ENCODE assay signal across 1 cellular context in the genomic region with DNA sequence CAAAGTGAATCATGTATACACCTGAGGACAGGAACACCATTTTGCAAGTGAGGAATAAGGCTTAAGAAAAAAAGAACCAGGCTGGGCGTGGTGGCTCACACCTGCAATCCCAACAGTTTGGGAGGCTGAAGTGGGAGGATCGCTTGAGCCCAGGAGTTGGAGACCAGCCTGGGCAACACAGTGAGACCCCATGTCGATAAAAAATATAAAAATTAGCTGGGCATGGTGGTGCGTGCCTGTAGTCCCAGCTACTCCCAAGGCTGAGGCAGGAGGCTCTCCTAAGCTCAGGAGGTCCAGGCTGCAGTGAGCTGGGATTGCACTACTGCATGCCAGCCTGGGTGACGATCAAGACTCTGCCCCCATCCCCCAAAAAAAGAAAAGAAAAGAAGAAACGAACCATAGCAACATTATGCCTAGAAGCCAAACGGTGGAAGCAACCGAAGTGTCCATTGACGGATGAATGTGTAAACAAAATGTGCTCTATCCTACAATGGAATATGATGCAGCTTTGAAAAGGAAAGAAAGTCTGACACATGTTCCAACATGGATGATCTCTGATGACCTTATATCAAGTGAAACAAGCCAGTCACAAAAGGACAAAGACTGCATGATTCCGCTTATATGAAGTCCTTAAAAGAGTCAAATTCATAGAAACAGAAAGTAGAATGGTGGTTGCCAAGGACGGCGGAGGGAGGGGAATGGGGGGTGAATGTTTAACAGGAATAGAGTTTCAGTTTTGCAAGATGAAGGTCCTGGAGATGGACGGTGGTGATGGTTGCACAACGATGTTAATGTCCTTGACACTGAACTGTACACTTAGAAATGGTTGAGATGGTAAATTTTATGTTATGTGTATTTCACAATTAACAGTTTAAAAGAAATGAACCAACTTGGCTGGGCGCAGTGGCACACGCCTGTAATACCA.
A peak's percentile ranks its signal among the peaks of the same experiment; 100 is the strongest.
TF ChIP-seq lines count a peak whose summit lies in the region.

No MANE protein-coding gene starts in this region.

TF ChIP-seq in HepG2, 621 proteins besides CTCF, POLR2A, EP300 and RAD21 (continued from another document and continues in another):
- TF ChIP-seq, protein P1, sequence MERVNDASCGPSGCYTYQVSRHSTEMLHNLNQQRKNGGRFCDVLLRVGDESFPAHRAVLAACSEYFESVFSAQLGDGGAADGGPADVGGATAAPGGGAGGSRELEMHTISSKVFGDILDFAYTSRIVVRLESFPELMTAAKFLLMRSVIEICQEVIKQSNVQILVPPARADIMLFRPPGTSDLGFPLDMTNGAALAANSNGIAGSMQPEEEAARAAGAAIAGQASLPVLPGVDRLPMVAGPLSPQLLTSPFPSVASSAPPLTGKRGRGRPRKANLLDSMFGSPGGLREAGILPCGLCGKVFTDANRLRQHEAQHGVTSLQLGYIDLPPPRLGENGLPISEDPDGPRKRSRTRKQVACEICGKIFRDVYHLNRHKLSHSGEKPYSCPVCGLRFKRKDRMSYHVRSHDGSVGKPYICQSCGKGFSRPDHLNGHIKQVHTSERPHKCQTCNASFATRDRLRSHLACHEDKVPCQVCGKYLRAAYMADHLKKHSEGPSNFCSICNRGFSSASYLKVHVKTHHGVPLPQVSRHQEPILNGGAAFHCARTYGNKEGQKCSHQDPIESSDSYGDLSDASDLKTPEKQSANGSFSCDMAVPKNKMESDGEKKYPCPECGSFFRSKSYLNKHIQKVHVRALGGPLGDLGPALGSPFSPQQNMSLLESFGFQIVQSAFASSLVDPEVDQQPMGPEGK (CRISPR knock-in tag; IDR thresholded peaks at IDR 0.05): peak; percentile 89
- TF ChIP-seq, protein P2, sequence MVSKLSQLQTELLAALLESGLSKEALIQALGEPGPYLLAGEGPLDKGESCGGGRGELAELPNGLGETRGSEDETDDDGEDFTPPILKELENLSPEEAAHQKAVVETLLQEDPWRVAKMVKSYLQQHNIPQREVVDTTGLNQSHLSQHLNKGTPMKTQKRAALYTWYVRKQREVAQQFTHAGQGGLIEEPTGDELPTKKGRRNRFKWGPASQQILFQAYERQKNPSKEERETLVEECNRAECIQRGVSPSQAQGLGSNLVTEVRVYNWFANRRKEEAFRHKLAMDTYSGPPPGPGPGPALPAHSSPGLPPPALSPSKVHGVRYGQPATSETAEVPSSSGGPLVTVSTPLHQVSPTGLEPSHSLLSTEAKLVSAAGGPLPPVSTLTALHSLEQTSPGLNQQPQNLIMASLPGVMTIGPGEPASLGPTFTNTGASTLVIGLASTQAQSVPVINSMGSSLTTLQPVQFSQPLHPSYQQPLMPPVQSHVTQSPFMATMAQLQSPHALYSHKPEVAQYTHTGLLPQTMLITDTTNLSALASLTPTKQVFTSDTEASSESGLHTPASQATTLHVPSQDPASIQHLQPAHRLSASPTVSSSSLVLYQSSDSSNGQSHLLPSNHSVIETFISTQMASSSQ (IDR thresholded peaks at IDR 0.05; ENCODE audit: low read depth): peak; percentile 89
- TF ChIP-seq, protein P2 (CRISPR knock-in tag; IDR thresholded peaks at IDR 0.05; ENCODE audit: borderline replicate concordance): peak; percentile 96
- TF ChIP-seq CENPX (CRISPR knock-in tag; IDR thresholded peaks at IDR 0.05): no peak
- TF ChIP-seq, protein P3, sequence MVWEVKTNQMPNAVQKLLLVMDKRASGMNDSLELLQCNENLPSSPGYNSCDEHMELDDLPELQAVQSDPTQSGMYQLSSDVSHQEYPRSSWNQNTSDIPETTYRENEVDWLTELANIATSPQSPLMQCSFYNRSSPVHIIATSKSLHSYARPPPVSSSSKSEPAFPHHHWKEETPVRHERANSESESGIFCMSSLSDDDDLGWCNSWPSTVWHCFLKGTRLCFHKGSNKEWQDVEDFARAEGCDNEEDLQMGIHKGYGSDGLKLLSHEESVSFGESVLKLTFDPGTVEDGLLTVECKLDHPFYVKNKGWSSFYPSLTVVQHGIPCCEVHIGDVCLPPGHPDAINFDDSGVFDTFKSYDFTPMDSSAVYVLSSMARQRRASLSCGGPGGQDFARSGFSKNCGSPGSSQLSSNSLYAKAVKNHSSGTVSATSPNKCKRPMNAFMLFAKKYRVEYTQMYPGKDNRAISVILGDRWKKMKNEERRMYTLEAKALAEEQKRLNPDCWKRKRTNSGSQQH (CRISPR knock-in tag; IDR thresholded peaks at IDR 0.05; ENCODE audit: low read depth): 0 out of 2 replicates have a peak, but pooled peaks have one; percentile 65
- 0 out of 2 replicates have a peak, but pooled peaks have one; percentile 28 for TF ChIP-seq ZNF3 (CRISPR knock-in tag; IDR thresholded peaks at IDR 0.05)
- TF ChIP-seq ZNF747 (CRISPR knock-in tag; IDR thresholded peaks at IDR 0.05; ENCODE audit: borderline replicate concordance): no peak
- 0 out of 2 replicates have a peak, but pooled peaks have one; percentile 50 for TF ChIP-seq ZC3H13 (CRISPR knock-in tag; IDR thresholded peaks at IDR 0.05)
- TF ChIP-seq SOX6 (IDR thresholded peaks at IDR 0.05): no peak
- TF ChIP-seq SOX6 (CRISPR knock-in tag; IDR thresholded peaks at IDR 0.05): peak; percentile 85
- TF ChIP-seq ZNF589 (CRISPR knock-in tag; conservative IDR thresholded peaks at IDR 0.05): no peak
- peak; percentile 95 for TF ChIP-seq RARA (CRISPR knock-in tag; IDR thresholded peaks at IDR 0.05)
- TF ChIP-seq ZNF235 (CRISPR knock-in tag; IDR thresholded peaks at IDR 0.05; ENCODE audit: borderline replicate concordance): no peak
- no peak for TF ChIP-seq ZNF678 (CRISPR knock-in tag; IDR thresholded peaks at IDR 0.05)
- peak; percentile 91; the same call in 1 of the 2 replicates for TF ChIP-seq MIER3 (CRISPR knock-in tag; IDR thresholded peaks at IDR 0.05; ENCODE audit: borderline replicate concordance)
- TF ChIP-seq SIX4 (CRISPR knock-in tag; IDR thresholded peaks at IDR 0.05): peak; percentile 83
- no peak for TF ChIP-seq DNMT1 (CRISPR knock-in tag; IDR thresholded peaks at IDR 0.05)
- peak; percentile 62; the same call in 1 of the 2 replicates for TF ChIP-seq CREM (IDR thresholded peaks at IDR 0.05)
- TF ChIP-seq CREM (CRISPR knock-in tag; IDR thresholded peaks at IDR 0.05): no peak
- TF ChIP-seq GABPA (IDR thresholded peaks at IDR 0.05; ENCODE audit: low read depth, low read length): no peak
- TF ChIP-seq GABPA (CRISPR knock-in tag; IDR thresholded peaks at IDR 0.05; ENCODE audit: low read depth): peak; percentile 28; the same call in 1 of the 2 replicates
- no peak; the same call in 1 of the 2 replicates for TF ChIP-seq CCDC6 (CRISPR knock-in tag; IDR thresholded peaks at IDR 0.05)
- TF ChIP-seq, protein P4, sequence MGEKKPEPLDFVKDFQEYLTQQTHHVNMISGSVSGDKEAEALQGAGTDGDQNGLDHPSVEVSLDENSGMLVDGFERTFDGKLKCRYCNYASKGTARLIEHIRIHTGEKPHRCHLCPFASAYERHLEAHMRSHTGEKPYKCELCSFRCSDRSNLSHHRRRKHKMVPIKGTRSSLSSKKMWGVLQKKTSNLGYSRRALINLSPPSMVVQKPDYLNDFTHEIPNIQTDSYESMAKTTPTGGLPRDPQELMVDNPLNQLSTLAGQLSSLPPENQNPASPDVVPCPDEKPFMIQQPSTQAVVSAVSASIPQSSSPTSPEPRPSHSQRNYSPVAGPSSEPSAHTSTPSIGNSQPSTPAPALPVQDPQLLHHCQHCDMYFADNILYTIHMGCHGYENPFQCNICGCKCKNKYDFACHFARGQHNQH (CRISPR knock-in tag; IDR thresholded peaks at IDR 0.05): peak; percentile 67; the same call in 1 of the 2 replicates
- TF ChIP-seq HNF4A (CRISPR knock-in tag; IDR thresholded peaks at IDR 0.05): peak; percentile 84
- TF ChIP-seq MXD4 (CRISPR knock-in tag; IDR thresholded peaks at IDR 0.05): no peak
- peak; percentile 45; the same call in 1 of the 2 replicates for TF ChIP-seq RXRA (CRISPR knock-in tag; IDR thresholded peaks at IDR 0.05)
- no peak for TF ChIP-seq NR1H2 (CRISPR knock-in tag; IDR thresholded peaks at IDR 0.05; ENCODE audit: borderline replicate concordance, low read depth)
- TF ChIP-seq, protein P5, sequence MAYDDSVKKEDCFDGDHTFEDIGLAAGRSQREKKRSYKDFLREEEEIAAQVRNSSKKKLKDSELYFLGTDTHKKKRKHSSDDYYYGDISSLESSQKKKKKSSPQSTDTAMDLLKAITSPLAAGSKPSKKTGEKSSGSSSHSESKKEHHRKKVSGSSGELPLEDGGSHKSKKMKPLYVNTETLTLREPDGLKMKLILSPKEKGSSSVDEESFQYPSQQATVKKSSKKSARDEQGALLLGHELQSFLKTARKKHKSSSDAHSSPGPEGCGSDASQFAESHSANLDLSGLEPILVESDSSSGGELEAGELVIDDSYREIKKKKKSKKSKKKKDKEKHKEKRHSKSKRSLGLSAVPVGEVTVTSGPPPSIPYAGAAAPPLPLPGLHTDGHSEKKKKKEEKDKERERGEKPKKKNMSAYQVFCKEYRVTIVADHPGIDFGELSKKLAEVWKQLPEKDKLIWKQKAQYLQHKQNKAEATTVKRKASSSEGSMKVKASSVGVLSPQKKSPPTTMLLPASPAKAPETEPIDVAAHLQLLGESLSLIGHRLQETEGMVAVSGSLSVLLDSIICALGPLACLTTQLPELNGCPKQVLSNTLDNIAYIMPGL (CRISPR knock-in tag; IDR thresholded peaks at IDR 0.05; ENCODE audit: borderline replicate concordance in 1 of 2, low read depth in 1 of 2): peak in 1 of 2 experiments; percentile 53; a peak in 1 of 4 replicates
- peak; percentile 49; the same call in 1 of the 2 replicates for TF ChIP-seq KDM1A (CRISPR knock-in tag; IDR thresholded peaks at IDR 0.05)
- peak; percentile 40; the same call in 1 of the 2 replicates for TF ChIP-seq GATAD1 (CRISPR knock-in tag; IDR thresholded peaks at IDR 0.05)
- TF ChIP-seq, protein P6, sequence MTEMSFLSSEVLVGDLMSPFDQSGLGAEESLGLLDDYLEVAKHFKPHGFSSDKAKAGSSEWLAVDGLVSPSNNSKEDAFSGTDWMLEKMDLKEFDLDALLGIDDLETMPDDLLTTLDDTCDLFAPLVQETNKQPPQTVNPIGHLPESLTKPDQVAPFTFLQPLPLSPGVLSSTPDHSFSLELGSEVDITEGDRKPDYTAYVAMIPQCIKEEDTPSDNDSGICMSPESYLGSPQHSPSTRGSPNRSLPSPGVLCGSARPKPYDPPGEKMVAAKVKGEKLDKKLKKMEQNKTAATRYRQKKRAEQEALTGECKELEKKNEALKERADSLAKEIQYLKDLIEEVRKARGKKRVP (CRISPR knock-in tag; IDR thresholded peaks at IDR 0.05): peak in 1 of 2 experiments; percentile 71; a peak in 2 of 4 replicates
- TF ChIP-seq, protein P7, sequence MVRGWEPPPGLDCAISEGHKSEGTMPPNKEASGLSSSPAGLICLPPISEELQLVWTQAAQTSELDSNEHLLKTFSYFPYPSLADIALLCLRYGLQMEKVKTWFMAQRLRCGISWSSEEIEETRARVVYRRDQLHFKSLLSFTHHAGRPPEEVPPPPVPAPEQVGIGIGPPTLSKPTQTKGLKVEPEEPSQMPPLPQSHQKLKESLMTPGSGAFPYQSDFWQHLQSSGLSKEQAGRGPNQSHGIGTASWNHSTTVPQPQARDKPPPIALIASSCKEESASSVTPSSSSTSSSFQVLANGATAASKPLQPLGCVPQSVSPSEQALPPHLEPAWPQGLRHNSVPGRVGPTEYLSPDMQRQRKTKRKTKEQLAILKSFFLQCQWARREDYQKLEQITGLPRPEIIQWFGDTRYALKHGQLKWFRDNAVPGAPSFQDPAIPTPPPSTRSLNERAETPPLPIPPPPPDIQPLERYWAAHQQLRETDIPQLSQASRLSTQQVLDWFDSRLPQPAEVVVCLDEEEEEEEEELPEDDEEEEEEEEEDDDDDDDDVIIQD (CRISPR knock-in tag; IDR thresholded peaks at IDR 0.05; ENCODE audit: low read depth): no peak; the same call in 1 of the 2 replicates
- TF ChIP-seq ZNF256 (CRISPR knock-in tag; conservative IDR thresholded peaks at IDR 0.05): no peak
- TF ChIP-seq NR2F1 (CRISPR knock-in tag; IDR thresholded peaks at IDR 0.05): peak in 1 of 2 experiments; percentile 39; a peak in 1 of 4 replicates
- TF ChIP-seq LCORL (IDR thresholded peaks at IDR 0.05): no peak; the same call in 1 of the 2 replicates
- TF ChIP-seq LCORL (CRISPR knock-in tag; IDR thresholded peaks at IDR 0.05): peak; percentile 66; the same call in 1 of the 2 replicates
- peak; percentile 89 for TF ChIP-seq MED1 (CRISPR knock-in tag; IDR thresholded peaks at IDR 0.05)
- peak; percentile 66; the same call in 1 of the 2 replicates for TF ChIP-seq MEF2D (CRISPR knock-in tag; IDR thresholded peaks at IDR 0.05)
- no peak for TF ChIP-seq ZFX (CRISPR knock-in tag; IDR thresholded peaks at IDR 0.05; ENCODE audit: low read depth)
- TF ChIP-seq ZBTB3 (CRISPR knock-in tag; IDR thresholded peaks at IDR 0.05; ENCODE audit: borderline replicate concordance, low read depth): 0 out of 2 replicates have a peak, but pooled peaks have one; percentile 34
- TF ChIP-seq, protein P8, sequence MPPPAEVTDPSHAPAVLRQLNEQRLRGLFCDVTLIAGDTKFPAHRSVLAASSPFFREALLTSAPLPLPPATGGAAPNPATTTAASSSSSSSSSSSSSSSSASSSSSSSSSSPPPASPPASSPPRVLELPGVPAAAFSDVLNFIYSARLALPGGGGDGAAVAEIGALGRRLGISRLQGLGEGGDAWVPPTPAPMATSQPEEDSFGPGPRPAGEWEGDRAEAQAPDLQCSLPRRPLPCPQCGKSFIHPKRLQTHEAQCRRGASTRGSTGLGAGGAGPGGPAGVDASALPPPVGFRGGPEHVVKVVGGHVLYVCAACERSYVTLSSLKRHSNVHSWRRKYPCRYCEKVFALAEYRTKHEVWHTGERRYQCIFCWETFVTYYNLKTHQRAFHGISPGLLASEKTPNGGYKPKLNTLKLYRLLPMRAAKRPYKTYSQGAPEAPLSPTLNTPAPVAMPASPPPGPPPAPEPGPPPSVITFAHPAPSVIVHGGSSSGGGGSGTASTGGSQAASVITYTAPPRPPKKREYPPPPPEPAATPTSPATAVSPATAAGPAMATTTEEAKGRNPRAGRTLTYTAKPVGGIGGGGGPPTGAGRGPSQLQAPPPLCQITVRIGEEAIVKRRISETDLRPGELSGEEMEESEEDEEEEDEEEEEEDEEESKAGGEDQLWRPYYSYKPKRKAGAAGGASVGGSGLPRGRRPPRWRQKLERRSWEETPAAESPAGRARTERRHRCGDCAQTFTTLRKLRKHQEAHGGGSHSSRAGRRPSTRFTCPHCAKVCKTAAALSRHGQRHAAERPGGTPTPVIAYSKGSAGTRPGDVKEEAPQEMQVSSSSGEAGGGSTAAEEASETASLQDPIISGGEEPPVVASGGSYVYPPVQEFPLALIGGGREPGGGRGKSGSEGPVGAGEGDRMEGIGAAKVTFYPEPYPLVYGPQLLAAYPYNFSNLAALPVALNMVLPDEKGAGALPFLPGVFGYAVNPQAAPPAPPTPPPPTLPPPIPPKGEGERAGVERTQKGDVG (CRISPR knock-in tag; IDR thresholded peaks at IDR 0.05; ENCODE audit: borderline replicate concordance): no peak
- TF ChIP-seq DNMT3B (CRISPR knock-in tag; conservative IDR thresholded peaks at IDR 0.05): no peak
- TF ChIP-seq TBL1XR1 (IDR thresholded peaks at IDR 0.05; ENCODE audit: borderline replicate concordance, low read length, partially characterized antibody): peak; percentile 91
- no peak for TF ChIP-seq KAT2B (IDR thresholded peaks at IDR 0.05; ENCODE audit: borderline replicate concordance, low read depth, low read length)
- TF ChIP-seq ZSCAN22 (CRISPR knock-in tag; IDR thresholded peaks at IDR 0.05): no peak
